Comparison of ENCODE assay signal across 14 cellular contexts in genomic region chr19:38060346-38060745, GRCh38.
DNase-seq lines count a peak whose midpoint lies in the region; FAIRE-seq and TF ChIP-seq lines count a peak whose summit lies in the region.
"Had no signal": no experiment of that assay in that cellular context is flagged by ENCODE, and none has a peak within 500 bp of the region (broad histone marks: within the 10 kb centered on the region; RNA-seq: fewer than 3 reads in every experiment).

No MANE protein-coding gene starts in this region.

- H3K27ac ChIP-seq in thyroid gland = peak overlapping the region; percentile 88 to 95 (median 93)
- no peak overlapping the region for H3K27ac ChIP-seq in GM23248

- H3K4me3 ChIP-seq in endocrine pancreas (ENCODE audit: control insufficient read depth, insufficient read depth, low read length) (peak overlapping the region; percentile 2), thyroid gland (replicated peaks in 1 of 3) (no peak overlapping the region), GM23248 (no peak overlapping the region)
- H3K4me3 ChIP-seq: lung, stomach had no signal

- no peaks in the 10 kb centered on the region for H3K36me3 Mint-ChIP-seq in activated naive CD4-positive, alpha-beta T cell treated with anti-CD3 and anti-CD28 coated beads for 36 hours (ENCODE audit: low read depth)

- no peak for TF ChIP-seq CTCF in thyroid gland (IDR thresholded peaks at IDR 0.05)

- H3K4me2 ChIP-seq in GM23248 (ENCODE audit: unreplicated experiment) = no peak overlapping the region

- no peaks in the 10 kb centered on the region for H3K9me3 ChIP-seq in endocrine pancreas (ENCODE audit: control insufficient read depth, low read length)
- H3K9me3 ChIP-seq in thyroid gland = no peaks in the 10 kb centered on the region
- H3K9me3 ChIP-seq in GM23248 (ENCODE audit: low read depth) = no peaks in the 10 kb centered on the region
- H3K9me3 ChIP-seq: stomach had no signal

- no peaks in the 10 kb centered on the region for H3K9me2 ChIP-seq in GM23248 (ENCODE audit: insufficient read depth)

- no peak for TF ChIP-seq POLR2A in thyroid gland (IDR thresholded peaks at IDR 0.05)

- H3K4me1 ChIP-seq in endocrine pancreas (ENCODE audit: control insufficient read depth, insufficient read depth, low read length) (no peaks in the 10 kb centered on the region), thyroid gland (peaks cover 67 to 94% of the 10 kb centered on the region in 2 donors), GM23248 (ENCODE audit: insufficient read depth) (peaks cover 12% of the 10 kb centered on the region)

- H3K79me2 ChIP-seq in GM23248 (ENCODE audit: insufficient read depth) = peaks cover 18% of the 10 kb centered on the region

- H3K4me1 Mint-ChIP-seq in activated naive CD4-positive, alpha-beta T cell treated with anti-CD3 and anti-CD28 coated beads for 36 hours (ENCODE audit: low read depth) = peaks cover 24% of the 10 kb centered on the region

- no peak overlapping the region for H3K9ac ChIP-seq in endocrine pancreas (ENCODE audit: control insufficient read depth, insufficient read depth, low read length)
- no peak overlapping the region for H3K9ac ChIP-seq in GM23248

- H2AFZ ChIP-seq in GM23248 = no peak overlapping the region

- H3K36me3 ChIP-seq in endocrine pancreas (ENCODE audit: control insufficient read depth, insufficient read depth, low read length) (no peaks in the 10 kb centered on the region), thyroid gland (no peaks in the 10 kb centered on the region), GM23248 (ENCODE audit: low read depth) (no peaks in the 10 kb centered on the region)
- H3K36me3 ChIP-seq: stomach had no signal

- no peaks in the 10 kb centered on the region for H3K9me3 Mint-ChIP-seq in activated naive CD4-positive, alpha-beta T cell treated with anti-CD3 and anti-CD28 coated beads for 36 hours

- no peaks in the 10 kb centered on the region for H3K27me3 Mint-ChIP-seq in activated naive CD4-positive, alpha-beta T cell treated with anti-CD3 and anti-CD28 coated beads for 36 hours (ENCODE audit: low read depth)

- in situ Hi-C loops in GM23248 (cut with MboI) = no loop called here

- H3K4me3 Mint-ChIP-seq in activated naive CD4-positive, alpha-beta T cell treated with anti-CD3 and anti-CD28 coated beads for 36 hours = no peak overlapping the region

- FAIRE-seq in frontal cortex (lab: Jason Lieb, UNC) = no peak
- FAIRE-seq: G401.6 had no signal

- CTCF ChIA-PET in activated naive CD4-positive, alpha-beta T cell treated with anti-CD3 and anti-CD28 coated beads for 36 hours (lab: Charles Lee) = interaction anchor here (0.8 to 0.9 kb wide), 2 partner anchors 9 to 84 kb away, joined by 3 to 4 read pairs; no protein-coding TSS in a partner anchor

- no peaks in the 10 kb centered on the region for H4K20me1 ChIP-seq in GM23248 (ENCODE audit: insufficient read depth)

- intact Hi-C loops in activated naive CD4-positive, alpha-beta T cell treated with anti-CD3 and anti-CD28 coated beads for 36 hours (cut with micrococcal nuclease) = loop anchor here (1.0 kb wide), 1 partner anchor 21 kb away; no protein-coding TSS in a partner anchor
- intact Hi-C loops in thyroid gland (cut with DNase I) = loop anchor here (10.0 kb wide), 1 partner anchor 76 kb away; no protein-coding TSS in a partner anchor

- H3K27me3 ChIP-seq in endocrine pancreas (ENCODE audit: control insufficient read depth, insufficient read depth, low read length) (no peaks in the 10 kb centered on the region), thyroid gland (no peaks in the 10 kb centered on the region), GM23248 (replicated peaks; ENCODE audit: insufficient read depth) (no peaks in the 10 kb centered on the region)
- H3K27me3 ChIP-seq: stomach had no signal

- no peaks in the 10 kb centered on the region; the same call in 1 of the 2 replicates for H3F3A ChIP-seq in GM23248 (ENCODE audit: insufficient read depth)

- no peak for DNase-seq in activated naive CD4-positive, alpha-beta T cell treated with anti-CD3 and anti-CD28 coated beads for 36 hours
- DNase-seq in activated naive CD4-positive, alpha-beta T cell treated with anti-CD3 and anti-CD28 coated beads, Interleukin-2, amount 50 U/mL, for 16 hours = no peak
- peak; percentile 91 for DNase-seq in NCI-H2171 treated with DMSO at 0.1 percent for 48 hours (lab: John Stamatoyannopoulos, UW)
- no peak for DNase-seq in thyroid gland
- no peak for DNase-seq in frontal cortex (ENCODE audit: low spot score in 2 of 2)
- no peak for DNase-seq in SHP77 (lab: John Stamatoyannopoulos, UW)
- no peak for DNase-seq in GM23248
- DNase-seq: cortex of kidney, NCI-H1436 treated with DMSO at 0.1 percent for 48 hours, OCI-M1, stomach had no signal

- whole genome bisulfite sequencing in thyroid gland, 2 donors = 87 to 88% methylated on average over 7 of the region's 7 CpGs
- WGBS in GM23248 (ENCODE audit: low coverage in 1 of 2, low lambda C conversion rate in 2 of 2, missing lambda C conversion rate in 2 of 2), 2 experiments = 97% methylated on average over 7 of the region's 7 CpGs

- peak overlapping the region; percentile 90 for H3K27ac Mint-ChIP-seq in activated naive CD4-positive, alpha-beta T cell treated with anti-CD3 and anti-CD28 coated beads for 36 hours
